In genomic region chr18:9708882-9709877, GRCh38 we compare ENCODE assay signal across 8 cellular contexts. TPM values are rescaled to one million over a fixed set of nuclear protein-coding genes. Genes with fewer than 3 reads are reported as not detected.
A peak's percentile ranks its signal among the peaks of the same experiment; 100 is the strongest.
DNase-seq lines count a peak whose midpoint lies in the region; FAIRE-seq and TF ChIP-seq lines count a peak whose summit lies in the region.

No MANE protein-coding gene starts in this region.

- peak overlapping the region; percentile 85 for H3K27ac Mint-ChIP-seq in astrocyte (ENCODE audit: unreplicated experiment)

- peaks cover 3% of the 10 kb centered on the region for H3K9me3 Mint-ChIP-seq in astrocyte (ENCODE audit: unreplicated experiment)

- H3K4me2 ChIP-seq in BLaER1 (peak overlapping the region; percentile 89), astrocyte (ENCODE audit: low read length) (peak overlapping the region; percentile 92)

- H3K4me3 Mint-ChIP-seq in astrocyte (ENCODE audit: unreplicated experiment) = peak overlapping the region; percentile 96

- DNase-seq in HL-60 (ENCODE audit: low read depth in 1 of 2, low spot score in 1 of 2) = peak in 1 of 2 experiments; percentile 48
- no peak for DNase-seq in astrocyte (ENCODE audit: low read depth)
- DNase-seq in activated CD4-positive, CD25-positive, alpha-beta regulatory T cell (lab: John Stamatoyannopoulos, UW) = no peak
- DNase-seq in NCI-H146 (lab: John Stamatoyannopoulos, UW) = no peak
- DNase-seq in cerebellar cortex (ENCODE audit: low spot score) = no peak

- FAIRE-seq in astrocyte (lab: Jason Lieb, UNC) = no peak

- peaks cover 56% of the 10 kb centered on the region for H3K27me3 ChIP-seq in BLaER1
- H3K27me3 ChIP-seq in HL-60 (ENCODE audit: insufficient read depth, poor library complexity, severe bottlenecking) = no peaks in the 10 kb centered on the region
- no peaks in the 10 kb centered on the region for H3K27me3 ChIP-seq in astrocyte (ENCODE audit: insufficient read depth, low read length)
- H3K27me3 ChIP-seq in iPS-20b (ENCODE audit: insufficient read depth, low read length) = peaks cover 56% of the 10 kb centered on the region

- peak overlapping the region; percentile 79 for H3K4me3 ChIP-seq in BLaER1
- peak overlapping the region; percentile 87 for H3K4me3 ChIP-seq in HL-60 (replicated peaks; ENCODE audit: insufficient read depth, low read length)
- H3K4me3 ChIP-seq in astrocyte (ENCODE audit: insufficient read depth, low read depth, low read length) = peak overlapping the region; percentile 75
- H3K4me3 ChIP-seq in iPS-20b (ENCODE audit: low read length) = peak overlapping the region; percentile 83
- H3K4me3 ChIP-seq in skin epidermis = peak overlapping the region; percentile 52 to 94 (median 75)

- H3K9ac ChIP-seq in BLaER1 = peak overlapping the region; percentile 74
- H3K9ac ChIP-seq in astrocyte (ENCODE audit: low read length) = peak overlapping the region; percentile 90
- peak overlapping the region; percentile 64; the same call in 1 of the 2 replicates for H3K9ac ChIP-seq in iPS-20b (ENCODE audit: low read depth, low read length)

- TF ChIP-seq CTCF in HL-60 (IDR thresholded peaks at IDR 0.05; ENCODE audit: insufficient read depth, low read length) (no peak), astrocyte (IDR thresholded peaks at IDR 0.05; ENCODE audit: insufficient read depth, low read depth, low read length) (no peak)

- H3K36me3 Mint-ChIP-seq in astrocyte (ENCODE audit: low read depth, unreplicated experiment) = peaks cover 15% of the 10 kb centered on the region

- H3K9me3 ChIP-seq in BLaER1 = no peaks in the 10 kb centered on the region
- no peaks in the 10 kb centered on the region for H3K9me3 ChIP-seq in astrocyte (ENCODE audit: insufficient read depth, low read depth, low read length)
- H3K9me3 ChIP-seq in iPS-20b (ENCODE audit: insufficient read depth, low read depth, low read length) = no peaks in the 10 kb centered on the region

- H2AFZ ChIP-seq in astrocyte (ENCODE audit: low read depth, low read length) = peak overlapping the region; percentile 61

- H3K36me3 ChIP-seq in BLaER1 = no peaks in the 10 kb centered on the region
- no peaks in the 10 kb centered on the region for H3K36me3 ChIP-seq in astrocyte (ENCODE audit: insufficient read depth, low read length)
- no peaks in the 10 kb centered on the region for H3K36me3 ChIP-seq in iPS-20b (ENCODE audit: insufficient read depth, low read depth, low read length)

- peaks cover 50% of the 10 kb centered on the region for H3K4me1 Mint-ChIP-seq in astrocyte (ENCODE audit: low read depth, unreplicated experiment)

- H3K4me1 ChIP-seq in BLaER1 (peaks cover 36% of the 10 kb centered on the region), astrocyte (ENCODE audit: insufficient read depth, low read length) (peaks cover 38% of the 10 kb centered on the region), iPS-20b (ENCODE audit: insufficient read depth, low read length) (peaks cover 15% of the 10 kb centered on the region)

- H4K20me1 ChIP-seq in BLaER1 (no peaks in the 10 kb centered on the region), astrocyte (ENCODE audit: insufficient read depth, low read length) (peaks cover 42% of the 10 kb centered on the region)

- H3K27me3 Mint-ChIP-seq in astrocyte (ENCODE audit: low read depth, unreplicated experiment) = no peaks in the 10 kb centered on the region

- H3K79me2 ChIP-seq in astrocyte (ENCODE audit: insufficient read depth, low read length) = peaks cover 57% of the 10 kb centered on the region

- 0 out of 2 replicates have a peak overlapping the region, but pooled peaks have one; percentile 45 for H3K27ac ChIP-seq in BLaER1
- H3K27ac ChIP-seq in HL-60 (replicated peaks) = peak overlapping the region; percentile 83
- H3K27ac ChIP-seq in astrocyte (ENCODE audit: low read depth, low read length) = peak overlapping the region; percentile 86
- H3K27ac ChIP-seq in iPS-20b (ENCODE audit: low read length) = no peak overlapping the region
- peak overlapping the region; percentile 83 to 98 (median 92) for H3K27ac ChIP-seq in skin epidermis

RNA-seq across cellular contexts. Expression of gene RAB31, which starts 1.1 kb away (rescaled TPM):
- 88.7 and 100 TPM in 2 replicates for total RNA-seq in astrocyte
